ENCODE assay signal across 11 cellular contexts in genomic region chr18:48135436-48135966, GRCh38.
DNase-seq lines count a peak whose midpoint lies in the region; ATAC-seq, FAIRE-seq and TF ChIP-seq lines count a peak whose summit lies in the region.
"Had no signal": no experiment of that assay in that cellular context is flagged by ENCODE, and none has a peak within 500 bp of the region (broad histone marks: within the 10 kb centered on the region; RNA-seq: fewer than 3 reads in every experiment).

No MANE protein-coding gene starts in this region.

- H3K4me3 ChIP-seq in colonic mucosa (peak overlapping the region; percentile 72), thoracic aorta (peak overlapping the region; percentile 80)

- H3K9me3 ChIP-seq in colonic mucosa (no peaks in the 10 kb centered on the region), thoracic aorta (no peaks in the 10 kb centered on the region)

- H3K27ac Mint-ChIP-seq in T-helper 2 cell treated with Interferon-gamma antibody and Interleukin-4, amounts not matched to agents 5 μg/mL and 100 μg/mL, for 36 hours: no peak overlapping the region
- peak overlapping the region; percentile 25 for H3K27ac Mint-ChIP-seq in mesothelial cell of epicardium

- peaks cover 73% of the 10 kb centered on the region for H3K27me3 Mint-ChIP-seq in T-helper 2 cell treated with Interferon-gamma antibody and Interleukin-4, amounts not matched to agents 5 μg/mL and 100 μg/mL, for 36 hours (ENCODE audit: low read depth)
- peaks cover 56% of the 10 kb centered on the region for H3K27me3 Mint-ChIP-seq in mesothelial cell of epicardium (ENCODE audit: low read depth)

- peaks cover 15% of the 10 kb centered on the region for H3K4me1 Mint-ChIP-seq in T-helper 2 cell treated with Interferon-gamma antibody and Interleukin-4, amounts not matched to agents 5 μg/mL and 100 μg/mL, for 36 hours (ENCODE audit: low read depth)
- H3K4me1 Mint-ChIP-seq in mesothelial cell of epicardium: peaks cover 57% of the 10 kb centered on the region

- peak overlapping the region; percentile 66 to 84 for H3K9ac ChIP-seq in colonic mucosa (ENCODE audit: low read depth in 2 of 2, low read length in 2 of 2)

- TF ChIP-seq CTCF in colonic mucosa (IDR thresholded peaks at IDR 0.05): no peak
- TF ChIP-seq CTCF in mesothelial cell of epicardium (IDR thresholded peaks at IDR 0.05; ENCODE audit: unreplicated experiment): no peak
- no peak for TF ChIP-seq CTCF in thoracic aorta (IDR thresholded peaks at IDR 0.05)
- TF ChIP-seq CTCF in D721Med (IDR thresholded peaks at IDR 0.05; ENCODE audit: insufficient read depth, missing control alignments): no peak

- H3K27me3 ChIP-seq in colonic mucosa (peaks cover 11% of the 10 kb centered on the region), thoracic aorta (replicated peaks; ENCODE audit: insufficient read depth) (no peaks in the 10 kb centered on the region)

- H3K36me3 ChIP-seq in colonic mucosa (no peaks in the 10 kb centered on the region), thoracic aorta (no peaks in the 10 kb centered on the region)

- intact Hi-C loops in colonic mucosa (cut with DNase I): no loop called here

- DNase-seq in T-helper 2 cell treated with Interferon-gamma antibody and Interleukin-4, amounts not matched to agents 5 μg/mL and 100 μg/mL, for 36 hours (ENCODE audit: low spot score): no peak
- DNase-seq in T-helper 2 cell (no peak), colonic mucosa (peak; percentile 46), mesothelial cell of epicardium (ENCODE audit: low spot score in 2 of 2, unreplicated experiment in 2 of 2) (no peak), thoracic aorta (ENCODE audit: low spot score) (no peak), D721Med (ENCODE audit: insufficient read length, low spot score) (no peak), D341Med (ENCODE audit: low spot score) (no peak), NCI-H446 treated with DMSO at 0.1 percent for 48 hours (lab: John Stamatoyannopoulos, UW) (no peak)
- DNase-seq: central memory CD4-positive, alpha-beta T cell; IMR-90; T-helper 1 cell had no signal

- H3K27ac ChIP-seq in colonic mucosa (peak overlapping the region; percentile 92), thoracic aorta (no peak overlapping the region)

- no peaks in the 10 kb centered on the region for H3K9me3 Mint-ChIP-seq in T-helper 2 cell treated with Interferon-gamma antibody and Interleukin-4, amounts not matched to agents 5 μg/mL and 100 μg/mL, for 36 hours
- no peaks in the 10 kb centered on the region for H3K9me3 Mint-ChIP-seq in mesothelial cell of epicardium

- H3K4me3 Mint-ChIP-seq in T-helper 2 cell treated with Interferon-gamma antibody and Interleukin-4, amounts not matched to agents 5 μg/mL and 100 μg/mL, for 36 hours: peak overlapping the region; percentile 33
- peak overlapping the region; percentile 76 for H3K4me3 Mint-ChIP-seq in mesothelial cell of epicardium

- FAIRE-seq in D721Med (lab: Jason Lieb, UNC): no peak

- H3K36me3 Mint-ChIP-seq in T-helper 2 cell treated with Interferon-gamma antibody and Interleukin-4, amounts not matched to agents 5 μg/mL and 100 μg/mL, for 36 hours (ENCODE audit: low read depth): no peaks in the 10 kb centered on the region
- H3K36me3 Mint-ChIP-seq in mesothelial cell of epicardium: no peaks in the 10 kb centered on the region

- H3K4me1 ChIP-seq in colonic mucosa (peaks cover 22% of the 10 kb centered on the region), thoracic aorta (ENCODE audit: control insufficient read depth in 1 of 2, low read depth in 2 of 2) (peaks cover 5 to 41% of the 10 kb centered on the region in 2 donors)

- ATAC-seq in thoracic aorta (ENCODE audit: insufficient number of reproducible peaks, low FRiP score, low read depth): no peak
